12 cellular contexts compared by ENCODE assay signal in genomic region chr7:151491859-151492258, GRCh38. TPM values are rescaled to one million over a fixed set of nuclear protein-coding genes. Genes with fewer than 3 reads are reported as not detected.
DNase-seq lines count a peak whose midpoint lies in the region; ATAC-seq and TF ChIP-seq lines count a peak whose summit lies in the region.
"Had no signal": no experiment of that assay in that cellular context is flagged by ENCODE, and none has a peak within 500 bp of the region (broad histone marks: within the 10 kb centered on the region; RNA-seq: fewer than 3 reads in every experiment).

No MANE protein-coding gene starts in this region.

- RAD21 ChIA-PET in HCT116 (lab: Charles Lee; ENCODE audit: low non-redundant PET in 1 of 2, low total read pairs in 2 of 2, uncharacterized antibody in 2 of 2, unreplicated experiment in 2 of 2) = no interaction called here

- TF ChIP-seq RAD21 in HCT116 (IDR thresholded peaks at IDR 0.05; ENCODE audit: low read depth) = no peak

- H3K9me3 ChIP-seq in HCT116 (ENCODE audit: control insufficient read depth in 1 of 2, insufficient read depth in 1 of 2, low read depth in 1 of 2, low read length in 2 of 2) (no peaks in the 10 kb centered on the region), RWPE2 (ENCODE audit: severe bottlenecking) (no peaks in the 10 kb centered on the region), right cardiac atrium (ENCODE audit: control insufficient read depth, low read length) (no peaks in the 10 kb centered on the region)
- H3K9me3 ChIP-seq: vagina had no signal

- H3K4me1 ChIP-seq in HCT116 (ENCODE audit: control insufficient read depth in 1 of 2, insufficient read depth in 2 of 2, low read length in 2 of 2) = peaks cover 31 to 54% of the 10 kb centered on the region in 2 experiments
- peaks cover 36% of the 10 kb centered on the region for H3K4me1 ChIP-seq in RWPE2 (ENCODE audit: insufficient read depth, poor library complexity, severe bottlenecking)
- H3K4me1 ChIP-seq in right cardiac atrium (ENCODE audit: control insufficient read depth, insufficient read depth, low read length) = peaks cover 20% of the 10 kb centered on the region

- DNase-seq in HCT116 (ENCODE audit: low read depth, low spot score) (peak; percentile 73), RWPE2 (ENCODE audit: low spot score) (no peak), fibroblast of the aortic adventitia (ENCODE audit: low read depth) (peak; percentile 83), stromal cell of bone marrow (ENCODE audit: low read depth) (peak; percentile 29), right cardiac atrium (no peak)
- DNase-seq in activated CD8-positive, alpha-beta memory T cell treated with anti-CD3 and anti-CD28 coated beads, Interleukin-2, amount 50 U/mL, for 4 hours = no peak
- DNase-seq: activated T-cell treated with anti-CD3 and anti-CD28 coated beads, Interleukin-2, amount 50 U/mL, for 72 hours; effector CD8-positive, alpha-beta T cell; stimulated activated CD4-positive, alpha-beta T cell treated with anti-CD3 and anti-CD28 coated beads, Interleukin-4, amount 100 ng/mL, for 1 hour had no signal

- no peak overlapping the region for H2AFZ ChIP-seq in HCT116 (ENCODE audit: low read depth, low read length, poor library complexity, severe bottlenecking)

- peaks cover 100% of the 10 kb centered on the region for H3K79me2 ChIP-seq in HCT116 (ENCODE audit: insufficient read depth, low read length)

- H3K27me3 ChIP-seq in HCT116 (ENCODE audit: insufficient read depth, low read length) = no peaks in the 10 kb centered on the region
- H3K27me3 ChIP-seq in RWPE2 (ENCODE audit: insufficient read depth, poor library complexity, severe bottlenecking) = no peaks in the 10 kb centered on the region
- no peaks in the 10 kb centered on the region for H3K27me3 ChIP-seq in right cardiac atrium (ENCODE audit: control insufficient read depth, insufficient read depth)
- H3K27me3 ChIP-seq: vagina had no signal

- no peak for TF ChIP-seq POLR2A in HCT116 (IDR thresholded peaks at IDR 0.05; ENCODE audit: borderline replicate concordance, extremely low read depth, insufficient read depth, insufficient read length)

- H3K27ac ChIP-seq in HCT116 (ENCODE audit: low read depth, low read length) = peak overlapping the region; percentile 50; the same call in 1 of the 2 replicates
- peak overlapping the region; percentile 64 for H3K27ac ChIP-seq in RWPE2 (ENCODE audit: poor library complexity, severe bottlenecking)
- H3K27ac ChIP-seq in right cardiac atrium (ENCODE audit: low read length) = no peak overlapping the region
- H3K27ac ChIP-seq: SK-N-MC, vagina had no signal

- 87% methylated on average over 3 of the region's 3 CpGs for WGBS in right cardiac atrium

- no peaks in the 10 kb centered on the region for H3K9me2 ChIP-seq in HCT116 (ENCODE audit: insufficient read depth)

- peak overlapping the region in 1 of 2 experiments; percentile 19; a peak in 2 of 4 replicates for H3K4me3 ChIP-seq in HCT116 (replicated peaks in 1 of 2; ENCODE audit: low read depth in 1 of 2, low read length in 2 of 2)
- H3K4me3 ChIP-seq in RWPE2 (ENCODE audit: severe bottlenecking) = no peak overlapping the region
- H3K4me3 ChIP-seq in fibroblast of the aortic adventitia (ENCODE audit: low read depth, low read length) = no peak overlapping the region
- no peak overlapping the region for H3K4me3 ChIP-seq in right cardiac atrium (ENCODE audit: low read length)
- H3K4me3 ChIP-seq: SK-N-MC, vagina had no signal

- TF ChIP-seq CTCF in HCT116 (IDR thresholded peaks at IDR 0.05 in 2 of 3, conservative IDR thresholded peaks at IDR 0.05 in 1 of 3; ENCODE audit: borderline replicate concordance in 1 of 3, insufficient read depth in 1 of 3, low read depth in 2 of 3, low read length in 2 of 3) = no peak
- TF ChIP-seq CTCF in RWPE2 (IDR thresholded peaks at IDR 0.05; ENCODE audit: poor library complexity, severe bottlenecking) = no peak
- TF ChIP-seq CTCF in fibroblast of the aortic adventitia (IDR thresholded peaks at IDR 0.05; ENCODE audit: insufficient read depth, low read length) = no peak

- peak overlapping the region; percentile 63 for H3K4me2 ChIP-seq in HCT116 (ENCODE audit: low read length)

- H3K9ac ChIP-seq in HCT116 (ENCODE audit: low read length) = peak overlapping the region; percentile 0; the same call in 1 of the 2 replicates

- BruUV-seq in HCT116 (replicated peaks; lab: Mats Ljungman, UMichigan) = no TSS peak

- H3K36me3 ChIP-seq in HCT116 (ENCODE audit: control insufficient read depth in 1 of 2, insufficient read depth in 2 of 2, low read length in 2 of 2) (peaks cover 18 to 23% of the 10 kb centered on the region in 2 experiments), RWPE2 (ENCODE audit: low read depth) (peaks cover 47% of the 10 kb centered on the region)

- intact Hi-C loops in HCT116 (cut with micrococcal nuclease) (no loop called here), right cardiac atrium (cut with DNase I) (no loop called here)

- POLR2A ChIA-PET in HCT116 (lab: Charles Lee) = no interaction called here

- H4K20me1 ChIP-seq in HCT116 (ENCODE audit: insufficient read depth) = peaks cover 18% of the 10 kb centered on the region; the same call in 1 of the 2 replicates

- CTCF ChIA-PET in HCT116 (lab: Charles Lee) = interaction anchor here (1.2 kb wide), 1 partner anchor 14 kb away, joined by 4 read pairs; no protein-coding TSS in a partner anchor

- ATAC-seq in HCT116 (peak; percentile 85), RWPE2 (ENCODE audit: low read depth) (peak; percentile 96), right cardiac atrium (no peak), GM21390 (IDR thresholded peaks at IDR 0.05; ENCODE audit: unreplicated experiment) (no peak)
- ATAC-seq: activated T-cell treated with anti-CD3 and anti-CD28 coated beads, Interleukin-2, amount 50 U/mL, for 72 hours had no signal

TF ChIP-seq in HCT116, 20 proteins besides CTCF, POLR2A, EP300 and RAD21 (continues in another document):
- TF ChIP-seq, protein P1, sequence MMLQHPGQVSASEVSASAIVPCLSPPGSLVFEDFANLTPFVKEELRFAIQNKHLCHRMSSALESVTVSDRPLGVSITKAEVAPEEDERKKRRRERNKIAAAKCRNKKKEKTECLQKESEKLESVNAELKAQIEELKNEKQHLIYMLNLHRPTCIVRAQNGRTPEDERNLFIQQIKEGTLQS (IDR thresholded peaks at IDR 0.05) = no peak
- TF ChIP-seq ZBTB33 (IDR thresholded peaks at IDR 0.05; ENCODE audit: extremely low read depth, insufficient replicate concordance, low read length) (no peak), TCF7L2 (IDR thresholded peaks at IDR 0.05; ENCODE audit: borderline replicate concordance, extremely low read depth, insufficient read depth, insufficient read length) (no peak), ZNF274 (IDR thresholded peaks at IDR 0.05; ENCODE audit: low read depth, low read length) (no peak), JUND (IDR thresholded peaks at IDR 0.05) (peak; percentile 69), YY1 (IDR thresholded peaks at IDR 0.05; ENCODE audit: extremely low read depth, insufficient replicate concordance, low read depth, low read length) (no peak), POLR2AphosphoS5 (IDR thresholded peaks at IDR 0.05; ENCODE audit: low read depth, low read length) (0 out of 2 replicates have a peak, but pooled peaks have one; percentile 21), ELF1 (IDR thresholded peaks at IDR 0.05; ENCODE audit: borderline replicate concordance, low read depth) (peak; percentile 82), CBX3 (IDR thresholded peaks at IDR 0.05; ENCODE audit: low read depth) (peak; percentile 69; the same call in 1 of the 2 replicates), SP1 (IDR thresholded peaks at IDR 0.05; ENCODE audit: low read depth) (peak; percentile 54), EGR1 (IDR thresholded peaks at IDR 0.05; ENCODE audit: low read depth) (no peak), FOSL1 (IDR thresholded peaks at IDR 0.05; ENCODE audit: low read depth) (peak; percentile 74), EZH2 (IDR thresholded peaks at IDR 0.05) (no peak)

RNA-seq across cellular contexts. Expression of gene RHEB, which starts 27.8 kb away (rescaled TPM):
- total RNA-seq in HCT116 (2021; ENCODE audit: unreplicated experiment) (114 TPM), fibroblast of the aortic adventitia (ENCODE audit: low replicate concordance) (98.8 and 173 TPM in 2 replicates), right cardiac atrium (100 to 1,000 TPM; 115 to 217 (median 124) TPM)
- polyA plus RNA-seq in HCT116 (2012) = 34.4 and 49.8 TPM in 2 replicates
- 135 TPM for polyA plus RNA-seq in right cardiac atrium

RNA-seq across cellular contexts. Expression of gene CRYGN, which starts 51.9 kb away (rescaled TPM):
- total RNA-seq in HCT116 (2021; ENCODE audit: unreplicated experiment) (not detected), fibroblast of the aortic adventitia (ENCODE audit: low replicate concordance) (0.09 and 0.16 TPM in 2 replicates), right cardiac atrium (under 1 TPM in 1 of 4 donors, not detected in 3; 0.11 TPM)
- polyA plus RNA-seq in HCT116 (2012) = not detected in 2 replicates
- polyA plus RNA-seq in right cardiac atrium = 0.07 TPM
- total RNA-seq: vagina had no signal

Comparison
In these comparisons a context has a peak if more than half of its experiments do, and no peak if none do; other contexts are left out.
1. ATAC-seq: peak in HCT116 (single experiment) and RWPE2 (single experiment); none in right cardiac atrium (0 of 2) and GM21390 (single experiment).
2. DNase-seq: peak in HCT116 (single experiment), fibroblast of the aortic adventitia (single experiment) and stromal cell of bone marrow (single experiment); none in RWPE2 (single experiment), right cardiac atrium (0 of 3) and activated CD8-positive, alpha-beta memory T cell treated with anti-CD3 and anti-CD28 coated beads, Interleukin-2, amount 50 U/mL, for 4 hours (single experiment).